In genomic region chrX:4841216-4841745, GRCh38 we compare ENCODE assay signal across 27 cellular contexts.
"Had no signal": no experiment of that assay in that cellular context is flagged by ENCODE, and none has a peak within 500 bp of the region (broad histone marks: within the 10 kb centered on the region; RNA-seq: fewer than 3 reads in every experiment).

No MANE protein-coding gene starts in this region.

- H3K9me3 ChIP-seq: pancreas, prostate gland, vagina had no signal

- H3K27me3 ChIP-seq: foreskin keratinocyte, heart left ventricle, pancreas, vagina had no signal

- H3K4me1 ChIP-seq: foreskin keratinocyte, heart left ventricle, pancreas, prostate gland, vagina had no signal

- H3K27ac ChIP-seq: foreskin keratinocyte, heart left ventricle, pancreas, prostate gland, vagina had no signal

- H3K4me3 ChIP-seq: heart left ventricle, pancreas, prostate gland, vagina had no signal

- ATAC-seq: activated T-helper 17 cell treated with anti-CD3 and anti-CD28 coated beads, Interleukin-2, amount 50 U/mL, for 72 hours; esophagus mucosa; foreskin keratinocyte; heart left ventricle; left ventricle myocardium superior; naive thymus-derived CD4-positive, alpha-beta T cell; pancreas; sciatic nerve; stimulated activated memory B cell treated with anti-CD40 and anti-IgM and Interleukin-4, amounts not matched to agents 10 μg/mL and 1 μg/mL and 100 μg/mL, for 72 hours; stimulated activated naive CD8-positive, alpha-beta T cell treated with anti-CD3 and anti-CD28 coated beads, Interleukin-15, amount 100 ng/mL, for 72 hours had no signal

- DNase-seq: activated CD4-positive, alpha-beta memory T cell treated with anti-CD3 and anti-CD28 coated beads for 36 hours; activated CD4-positive, alpha-beta T cell treated with anti-CD3 and anti-CD28 coated beads, Interleukin-2, amount 10 ng/mL, durations not matched to agents 24 days and 14 days; activated CD4-positive, CD25-positive, alpha-beta regulatory T cell treated with anti-CD3 and anti-CD28 coated beads, Interleukin-2, amount 50 U/mL, for 72 hours; activated CD8-positive, alpha-beta memory T cell treated with anti-CD3 and anti-CD28 coated beads, Interleukin-2, amount 50 U/mL, for 48 hours; activated gamma-delta T cell treated with Interleukin-2 at 50 U/mL for 16 hours; activated naive CD4-positive, alpha-beta T cell treated with anti-CD3 and anti-CD28 coated beads, Interleukin-2, amount 50 U/mL, for 16 hours; activated T-cell treated with anti-CD3 and anti-CD28 coated beads, Interleukin-2, amount 50 U/mL, for 24 hours; amygdala; foreskin keratinocyte; heart left ventricle; left ventricle myocardium superior; naive thymus-derived CD4-positive, alpha-beta T cell; nucleus accumbens; pancreas; retina; small intestine; stimulated activated CD4-positive, alpha-beta T cell treated with anti-CD3 and anti-CD28 coated beads, Interleukin-4, amount 100 ng/mL, for 4 hours; stimulated activated CD8-positive, alpha-beta memory T cell treated with anti-CD3 and anti-CD28 coated beads, Interleukin-4, amount 100 ng/mL, for 48 hours; stimulated activated naive CD8-positive, alpha-beta T cell treated with anti-CD3 and anti-CD28 coated beads, Interleukin-15, amount 100 ng/mL, for 72 hours; substantia nigra; T-helper 2 cell had no signal

- H3K36me3 ChIP-seq: heart left ventricle, pancreas, prostate gland, vagina had no signal
